20 cellular contexts compared by ENCODE assay signal in the genomic region with DNA sequence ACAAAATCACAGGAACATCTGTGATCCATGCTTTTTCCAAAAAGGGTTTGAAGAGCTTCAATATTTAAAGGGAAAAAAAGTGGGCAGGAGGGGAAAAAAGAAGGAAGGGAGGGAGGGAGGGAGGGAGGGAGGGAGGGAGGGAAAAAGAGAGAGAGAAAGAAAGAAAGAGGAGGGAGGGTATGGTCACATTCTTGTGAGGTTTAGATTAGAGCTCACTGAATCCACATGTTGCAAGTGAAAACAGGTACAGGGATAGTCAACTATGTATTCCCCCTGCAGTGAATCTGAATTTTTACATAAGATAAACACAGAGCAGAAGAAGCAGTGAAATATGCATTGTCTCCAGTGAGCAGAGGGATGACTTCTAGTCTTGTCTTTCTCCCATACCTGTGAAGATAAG.
DNase-seq lines count a peak whose midpoint lies in the region; ATAC-seq and TF ChIP-seq lines count a peak whose summit lies in the region.
"Had no signal": no experiment of that assay in that cellular context is flagged by ENCODE, and none has a peak within 500 bp of the region (broad histone marks: within the 10 kb centered on the region; RNA-seq: fewer than 3 reads in every experiment).

No MANE protein-coding gene starts in this region.

- no peaks in the 10 kb centered on the region for H3K36me3 Mint-ChIP-seq in GM23338 (ENCODE audit: low read depth)
- peaks cover 22% of the 10 kb centered on the region for H3K36me3 Mint-ChIP-seq in memory B cell

- ATAC-seq in GM23338 (peak; percentile 49; the same call in 2 of the 3 replicates), memory B cell (ENCODE audit: low read depth) (no peak), GM21619 (IDR thresholded peaks at IDR 0.05; ENCODE audit: unreplicated experiment) (no peak)
- ATAC-seq: A549, HCT116 had no signal

- H3K4me1 ChIP-seq in GM23338 (ENCODE audit: insufficient read depth) (peaks cover 9% of the 10 kb centered on the region; the same call in 1 of the 2 replicates), HUES48 (ENCODE audit: control insufficient read depth, insufficient read depth, low read length) (peaks cover 18% of the 10 kb centered on the region)

- TF ChIP-seq CTCF in GM23338 (conservative IDR thresholded peaks at IDR 0.05; ENCODE audit: low read depth in 2 of 2), result no peak
- no peak for TF ChIP-seq CTCF in dorsolateral prefrontal cortex (IDR thresholded peaks at IDR 0.05 in 54 of 56, conservative IDR thresholded peaks at IDR 0.05 in 2 of 56; ENCODE audit: low read depth in 1 of 56, partially characterized antibody in 56 of 56)

- no peak overlapping the region for H3K4me3 Mint-ChIP-seq in GM23338
- H3K4me3 Mint-ChIP-seq in memory B cell, result no peak overlapping the region
- H3K4me3 Mint-ChIP-seq: CD4-positive, alpha-beta memory T cell had no signal

- H3K9ac ChIP-seq in HUES48 (ENCODE audit: low read depth, low read length), result no peak overlapping the region

- H3K4me1 Mint-ChIP-seq in GM23338, result peaks cover 16% of the 10 kb centered on the region
- H3K4me1 Mint-ChIP-seq in memory B cell, result no peaks in the 10 kb centered on the region
- H3K4me1 Mint-ChIP-seq: CD4-positive, alpha-beta memory T cell had no signal

- H3K9me3 Mint-ChIP-seq in GM23338 (no peaks in the 10 kb centered on the region), memory B cell (no peaks in the 10 kb centered on the region)
- H3K9me3 Mint-ChIP-seq: CD4-positive, alpha-beta memory T cell had no signal

- H3K4me2 ChIP-seq in GM23338, result no peak overlapping the region
- H3K4me2 ChIP-seq: A549 had no signal

- no peaks in the 10 kb centered on the region; the same call in 1 of the 2 replicates for H3K9me2 ChIP-seq in GM23338 (ENCODE audit: insufficient read depth)

- H3K9me3 ChIP-seq in HUES48 (ENCODE audit: control insufficient read depth, insufficient read depth, low read length), result no peaks in the 10 kb centered on the region
- H3K9me3 ChIP-seq: A549 had no signal

- intact Hi-C loops in dorsolateral prefrontal cortex (cut with DNase I), result no loop called here

- no peaks in the 10 kb centered on the region; the same call in 1 of the 2 replicates for H4K20me1 ChIP-seq in GM23338 (replicated peaks; ENCODE audit: insufficient read depth)

- no peaks in the 10 kb centered on the region for H3F3A ChIP-seq in GM23338 (replicated peaks; ENCODE audit: low read depth)

- DNase-seq in GM23338 (ENCODE audit: low spot score), result peak; percentile 38
- DNase-seq in dorsolateral prefrontal cortex, result no peak
- DNase-seq in memory B cell (ENCODE audit: low spot score in 2 of 2), result no peak
- no peak for DNase-seq in NCI-H1417 treated with DMSO at 0.1 percent for 48 hours (lab: John Stamatoyannopoulos, UW)
- no peak for DNase-seq in NCI-H82 treated with DMSO at 0.1 percent for 48 hours (lab: John Stamatoyannopoulos, UW; ENCODE audit: unreplicated experiment)
- DNase-seq: 8988T; ACHN; AML-193; C1 segment of cervical spinal cord; Calu3; CD4-positive, alpha-beta memory T cell; COR-L47; DMS53; DMS79 treated with DMSO at 0.1 percent for 48 hours; GF-D8; H7 had no signal

- H3K27ac ChIP-seq in GM23338 (ENCODE audit: low read depth), result peak overlapping the region; percentile 83
- H3K27ac ChIP-seq in HUES48 (ENCODE audit: low read depth, low read length), result peak overlapping the region; percentile 31
- H3K27ac ChIP-seq in dorsolateral prefrontal cortex, result peak overlapping the region in 33 of 59 donors; percentile 1 to 80 (median 51)
- H3K27ac ChIP-seq: A549 had no signal

- H2AFZ ChIP-seq in GM23338, result no peak overlapping the region

- H3K4me3 ChIP-seq in GM23338, result no peak overlapping the region
- H3K4me3 ChIP-seq in HUES48 (ENCODE audit: low read depth, low read length), result no peak overlapping the region
- no peak overlapping the region for H3K4me3 ChIP-seq in dorsolateral prefrontal cortex
- H3K4me3 ChIP-seq: A549 had no signal

- no peaks in the 10 kb centered on the region for H3K36me3 ChIP-seq in GM23338 (ENCODE audit: insufficient read depth)
- H3K36me3 ChIP-seq in HUES48 (ENCODE audit: control insufficient read depth, insufficient read depth, low read length), result 0 out of 2 replicates have a peak, but pooled peaks cover 2% of the 10 kb centered on the region

- H3K27me3 Mint-ChIP-seq in GM23338 (ENCODE audit: insufficient read depth, low read depth, poor library complexity) (no peaks in the 10 kb centered on the region), memory B cell (no peaks in the 10 kb centered on the region)
- H3K27me3 Mint-ChIP-seq: CD4-positive, alpha-beta memory T cell had no signal

- H3K27me3 ChIP-seq in GM23338 (ENCODE audit: insufficient read depth), result no peaks in the 10 kb centered on the region
- H3K27me3 ChIP-seq in HUES48 (ENCODE audit: control insufficient read depth, insufficient read depth, low read length), result no peaks in the 10 kb centered on the region
- H3K27me3 ChIP-seq in dorsolateral prefrontal cortex, result no peaks in the 10 kb centered on the region

- H3K27ac Mint-ChIP-seq in GM23338, result peak overlapping the region; percentile 57
- peak overlapping the region; percentile 40 for H3K27ac Mint-ChIP-seq in memory B cell
- H3K27ac Mint-ChIP-seq: CD4-positive, alpha-beta memory T cell had no signal

- H3K79me2 ChIP-seq in GM23338 (replicated peaks; ENCODE audit: insufficient read depth), result no peaks in the 10 kb centered on the region

TF ChIP-seq in GM23338, 12 proteins besides CTCF, POLR2A, EP300 and RAD21:
- no peak for TF ChIP-seq JUNB (IDR thresholded peaks at IDR 0.05; ENCODE audit: unreplicated experiment)
- no peak for TF ChIP-seq CREB1 (CRISPR knock-in tag; IDR thresholded peaks at IDR 0.05; ENCODE audit: low read depth)
- TF ChIP-seq POLR2AphosphoS5 (IDR thresholded peaks at IDR 0.05; ENCODE audit: low read depth), result no peak
- no peak for TF ChIP-seq EZH2phosphoT487 (IDR thresholded peaks at IDR 0.05; ENCODE audit: unreplicated experiment)
TF ChIP-seq in GM23338: peak in this region for 0.

Comparison
In these comparisons a context has a peak if more than half of its experiments do, and no peak if none do; other contexts are left out.
1. H3K27ac ChIP-seq: peak in every context shown above with its lines; median percentile 83 in GM23338; 51 in dorsolateral prefrontal cortex; 31 in HUES48.